In genomic region chr16:71811261-71811803, GRCh38 we compare ENCODE assay signal across 1 cellular context.
TF ChIP-seq lines count a peak whose summit lies in the region.

No MANE protein-coding gene starts in this region.

TF ChIP-seq in H1, 55 proteins besides CTCF, POLR2A, EP300 and RAD21:
- TF ChIP-seq ATF3 (IDR thresholded peaks at IDR 0.05; ENCODE audit: insufficient read depth, low read depth, low read length), result no peak
- no peak for TF ChIP-seq TCF12 (IDR thresholded peaks at IDR 0.05; ENCODE audit: low read depth, low read length)
- TF ChIP-seq CHD7 (IDR thresholded peaks at IDR 0.05; ENCODE audit: insufficient replicate concordance, low read length), result no peak
- no peak for TF ChIP-seq SIRT6 (IDR thresholded peaks at IDR 0.05; ENCODE audit: low read length)
- no peak for TF ChIP-seq TEAD4 (IDR thresholded peaks at IDR 0.05; ENCODE audit: low read depth, low read length)
- TF ChIP-seq SRF (IDR thresholded peaks at IDR 0.05; ENCODE audit: low read depth, low read length), result no peak
- TF ChIP-seq SIN3A (conservative IDR thresholded peaks at IDR 0.05 in 1 of 2, IDR thresholded peaks at IDR 0.05 in 1 of 2; ENCODE audit: low read depth in 1 of 2, low read length in 2 of 2), result no peak
- no peak for TF ChIP-seq SP4 (IDR thresholded peaks at IDR 0.05; ENCODE audit: low read length)
- no peak for TF ChIP-seq SP2 (IDR thresholded peaks at IDR 0.05; ENCODE audit: low read length)
- no peak for TF ChIP-seq NRF1 (IDR thresholded peaks at IDR 0.05; ENCODE audit: low read depth, low read length)
- TF ChIP-seq CTBP2 (IDR thresholded peaks at IDR 0.05; ENCODE audit: borderline replicate concordance, insufficient read depth, insufficient read length, low read length), result no peak
- TF ChIP-seq KDM4A (IDR thresholded peaks at IDR 0.05; ENCODE audit: low read depth, low read length, severe bottlenecking), result no peak
- TF ChIP-seq ATF2 (IDR thresholded peaks at IDR 0.05; ENCODE audit: low read length), result no peak
- no peak for TF ChIP-seq TBP (IDR thresholded peaks at IDR 0.05; ENCODE audit: low read depth, low read length)
- no peak for TF ChIP-seq RXRA (IDR thresholded peaks at IDR 0.05; ENCODE audit: insufficient read depth, low read depth, low read length)
- no peak for TF ChIP-seq CEBPB (IDR thresholded peaks at IDR 0.05; ENCODE audit: low read depth, low read length)
- TF ChIP-seq BRCA1 (IDR thresholded peaks at IDR 0.05; ENCODE audit: low read depth, low read length), result no peak
- no peak for TF ChIP-seq USF2 (IDR thresholded peaks at IDR 0.05; ENCODE audit: low read length)
- TF ChIP-seq FOSL1 (IDR thresholded peaks at IDR 0.05; ENCODE audit: insufficient read depth, low read depth, low read length), result no peak
- no peak for TF ChIP-seq TAF7 (optimal IDR thresholded peaks at IDR 0.05; ENCODE audit: borderline replicate concordance, low read depth, low read length)
